8 cellular contexts compared by ENCODE assay signal in the genomic region with DNA sequence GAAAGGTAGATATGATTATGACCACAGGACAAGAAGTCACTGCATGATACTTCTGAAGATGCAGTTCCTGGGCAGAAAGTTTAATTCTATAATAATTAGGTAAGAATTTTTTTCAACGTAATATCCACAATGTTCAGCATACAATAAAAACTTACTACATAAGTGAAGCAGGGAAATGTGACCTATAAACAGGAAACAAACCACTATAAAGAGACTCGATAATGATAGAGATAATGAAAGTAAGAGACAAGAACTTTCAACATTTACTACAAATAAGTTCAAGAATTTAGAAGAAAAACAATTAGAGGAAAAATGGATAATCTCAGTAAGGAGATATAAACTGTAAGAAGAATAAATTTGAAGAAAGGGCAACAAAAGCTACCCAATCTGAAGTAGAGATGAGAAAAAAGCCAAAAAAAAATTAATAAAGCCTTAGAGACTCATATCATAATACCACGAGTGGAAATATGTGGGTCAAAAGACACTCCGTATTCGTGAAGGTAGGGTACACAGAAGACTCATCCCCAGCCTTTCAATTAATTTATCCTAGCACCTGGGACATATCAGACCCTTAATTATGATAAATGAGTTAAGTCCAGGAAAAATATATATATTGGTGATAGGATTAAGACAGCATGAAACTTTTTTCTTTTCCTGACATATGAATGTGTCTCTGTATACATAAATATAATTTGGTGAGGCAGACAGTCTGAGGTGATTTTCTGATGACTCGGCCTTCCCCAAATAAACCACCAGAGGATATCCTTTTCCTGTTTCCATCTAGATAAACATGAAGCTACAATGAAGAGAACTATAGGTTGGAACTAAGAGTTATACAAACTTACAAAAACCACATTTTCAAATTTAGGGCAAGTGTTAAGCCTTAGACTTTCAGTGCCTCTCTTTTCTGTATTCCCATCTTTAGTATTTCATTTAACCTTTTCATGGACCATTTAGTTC.
DNase-seq lines count a peak whose midpoint lies in the region; ATAC-seq and TF ChIP-seq lines count a peak whose summit lies in the region.

No MANE protein-coding gene starts in this region.

- ATAC-seq in GM19455 (IDR thresholded peaks at IDR 0.05; ENCODE audit: unreplicated experiment) (peak; percentile 38), SK-N-SH treated with all-trans-retinoic acid at 6 μM for 48 hours (peak; percentile 60), foreskin keratinocyte (no peak), GM21717 (IDR thresholded peaks at IDR 0.05; ENCODE audit: unreplicated experiment) (no peak)

- no peak overlapping the region for H3K14ac ChIP-seq in trophoblast cell (ENCODE audit: low read length)

- WGBS in trophoblast cell (ENCODE audit: extremely low coverage, insufficient coverage, insufficient read length) = no CpG with 5 or more reads among the region's 6 CpGs

- no peak overlapping the region for H4K8ac ChIP-seq in trophoblast cell (ENCODE audit: low read depth, low read length)

- no peak overlapping the region for H2AK5ac ChIP-seq in trophoblast cell (ENCODE audit: low read length)

- H2AFZ ChIP-seq in trophoblast cell (ENCODE audit: insufficient read depth, low read length, poor library complexity) = no peak overlapping the region

- no peak overlapping the region for H2BK12ac ChIP-seq in trophoblast cell (ENCODE audit: low read length)

- H3K23ac ChIP-seq in trophoblast cell (ENCODE audit: low read length) = no peak overlapping the region

- no peak overlapping the region for H3K4me2 ChIP-seq in trophoblast cell (ENCODE audit: low read length)

- H3K27me3 ChIP-seq in foreskin keratinocyte (no peaks in the 10 kb centered on the region), trophoblast cell (ENCODE audit: insufficient read depth, low read length) (no peaks in the 10 kb centered on the region)

- H4K12ac ChIP-seq in trophoblast cell (ENCODE audit: low read depth, low read length) = no peak overlapping the region

- no peak overlapping the region for H2BK5ac ChIP-seq in trophoblast cell (ENCODE audit: low read depth, low read length, poor library complexity)

- H3K4me1 ChIP-seq in foreskin keratinocyte = peaks cover 7% of the 10 kb centered on the region
- H3K4me1 ChIP-seq in trophoblast cell (ENCODE audit: control insufficient read depth in 1 of 2, insufficient read depth in 2 of 2, low read length in 2 of 2) = peaks cover 2 to 3% of the 10 kb centered on the region in 2 experiments

- H3K79me2 ChIP-seq in trophoblast cell (ENCODE audit: control insufficient read depth, insufficient read depth, low read length, poor library complexity) = no peaks in the 10 kb centered on the region

- in situ Hi-C loops in G401 (cut with HindIII; ENCODE audit: low sequenced_read_pairs) = no loop called here

- H4K91ac ChIP-seq in trophoblast cell (ENCODE audit: low read depth, low read length) = no peak overlapping the region

- no peak overlapping the region for H3K9ac ChIP-seq in trophoblast cell (ENCODE audit: low read length)

- H3K4me3 ChIP-seq in trophoblast cell (ENCODE audit: low read depth, low read length) = no peak overlapping the region

- peak; percentile 9 for DNase-seq in AG08395 (ENCODE audit: low spot score)
- peak in 1 of 2 donors; percentile 22 for DNase-seq in foreskin keratinocyte
- no peak for DNase-seq in trophoblast cell
- DNase-seq in G401 (ENCODE audit: low spot score) = no peak
- DNase-seq in GOT3 (lab: John Stamatoyannopoulos, UW) = no peak

- H3K27ac ChIP-seq in foreskin keratinocyte = no peak overlapping the region
- no peak overlapping the region for H3K27ac ChIP-seq in trophoblast cell (ENCODE audit: low read depth, low read length)

- no peak overlapping the region for H3K18ac ChIP-seq in trophoblast cell (ENCODE audit: low read length)

- no peak overlapping the region for H3K4ac ChIP-seq in trophoblast cell (ENCODE audit: low read depth, low read length)

- peak; percentile 40 for TF ChIP-seq CTCF in foreskin keratinocyte (conservative IDR thresholded peaks at IDR 0.05)

- H3K79me1 ChIP-seq in trophoblast cell (ENCODE audit: low read length) = no peaks in the 10 kb centered on the region

- H2BK120ac ChIP-seq in trophoblast cell (ENCODE audit: insufficient read depth, low read length, poor library complexity) = no peak overlapping the region

- H3K9me3 ChIP-seq in trophoblast cell (ENCODE audit: insufficient read depth, low read depth, low read length) = no peaks in the 10 kb centered on the region

- no peaks in the 10 kb centered on the region for H3K36me3 ChIP-seq in trophoblast cell (ENCODE audit: control insufficient read depth in 1 of 2, insufficient read depth in 2 of 2, low read length in 2 of 2)

TF ChIP-seq in SK-N-SH treated with all-trans-retinoic acid at 6 μM for 48 hours, 23 proteins besides CTCF, POLR2A, EP300 and RAD21:
- TF ChIP-seq TOX (CRISPR knock-in tag; IDR thresholded peaks at IDR 0.05; ENCODE audit: borderline replicate concordance) = no peak
- TF ChIP-seq OSR1 (CRISPR knock-in tag; IDR thresholded peaks at IDR 0.05) = no peak
- TF ChIP-seq ESRRG (CRISPR knock-in tag; IDR thresholded peaks at IDR 0.05) = no peak
- TF ChIP-seq, protein P1, sequence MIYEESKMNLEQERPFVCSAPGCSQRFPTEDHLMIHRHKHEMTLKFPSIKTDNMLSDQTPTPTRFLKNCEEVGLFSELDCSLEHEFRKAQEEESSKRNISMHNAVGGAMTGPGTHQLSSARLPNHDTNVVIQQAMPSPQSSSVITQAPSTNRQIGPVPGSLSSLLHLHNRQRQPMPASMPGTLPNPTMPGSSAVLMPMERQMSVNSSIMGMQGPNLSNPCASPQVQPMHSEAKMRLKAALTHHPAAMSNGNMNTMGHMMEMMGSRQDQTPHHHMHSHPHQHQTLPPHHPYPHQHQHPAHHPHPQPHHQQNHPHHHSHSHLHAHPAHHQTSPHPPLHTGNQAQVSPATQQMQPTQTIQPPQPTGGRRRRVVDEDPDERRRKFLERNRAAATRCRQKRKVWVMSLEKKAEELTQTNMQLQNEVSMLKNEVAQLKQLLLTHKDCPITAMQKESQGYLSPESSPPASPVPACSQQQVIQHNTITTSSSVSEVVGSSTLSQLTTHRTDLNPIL (CRISPR knock-in tag; IDR thresholded peaks at IDR 0.05; ENCODE audit: low read depth) = no peak
- no peak for TF ChIP-seq PPARA (CRISPR knock-in tag; IDR thresholded peaks at IDR 0.05; ENCODE audit: borderline replicate concordance)
- TF ChIP-seq, protein P2, sequence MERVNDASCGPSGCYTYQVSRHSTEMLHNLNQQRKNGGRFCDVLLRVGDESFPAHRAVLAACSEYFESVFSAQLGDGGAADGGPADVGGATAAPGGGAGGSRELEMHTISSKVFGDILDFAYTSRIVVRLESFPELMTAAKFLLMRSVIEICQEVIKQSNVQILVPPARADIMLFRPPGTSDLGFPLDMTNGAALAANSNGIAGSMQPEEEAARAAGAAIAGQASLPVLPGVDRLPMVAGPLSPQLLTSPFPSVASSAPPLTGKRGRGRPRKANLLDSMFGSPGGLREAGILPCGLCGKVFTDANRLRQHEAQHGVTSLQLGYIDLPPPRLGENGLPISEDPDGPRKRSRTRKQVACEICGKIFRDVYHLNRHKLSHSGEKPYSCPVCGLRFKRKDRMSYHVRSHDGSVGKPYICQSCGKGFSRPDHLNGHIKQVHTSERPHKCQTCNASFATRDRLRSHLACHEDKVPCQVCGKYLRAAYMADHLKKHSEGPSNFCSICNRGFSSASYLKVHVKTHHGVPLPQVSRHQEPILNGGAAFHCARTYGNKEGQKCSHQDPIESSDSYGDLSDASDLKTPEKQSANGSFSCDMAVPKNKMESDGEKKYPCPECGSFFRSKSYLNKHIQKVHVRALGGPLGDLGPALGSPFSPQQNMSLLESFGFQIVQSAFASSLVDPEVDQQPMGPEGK (CRISPR knock-in tag; IDR thresholded peaks at IDR 0.05; ENCODE audit: borderline replicate concordance) = no peak
- no peak for TF ChIP-seq ZFP3 (CRISPR knock-in tag; IDR thresholded peaks at IDR 0.05)
- TF ChIP-seq ARNTL (CRISPR knock-in tag; IDR thresholded peaks at IDR 0.05; ENCODE audit: borderline replicate concordance, low read depth) = no peak
- no peak for TF ChIP-seq CSDC2 (CRISPR knock-in tag; IDR thresholded peaks at IDR 0.05)
- TF ChIP-seq SNAI2 (CRISPR knock-in tag; IDR thresholded peaks at IDR 0.05) = no peak
- no peak for TF ChIP-seq ZNF70 (CRISPR knock-in tag; IDR thresholded peaks at IDR 0.05)
- TF ChIP-seq, protein P3, sequence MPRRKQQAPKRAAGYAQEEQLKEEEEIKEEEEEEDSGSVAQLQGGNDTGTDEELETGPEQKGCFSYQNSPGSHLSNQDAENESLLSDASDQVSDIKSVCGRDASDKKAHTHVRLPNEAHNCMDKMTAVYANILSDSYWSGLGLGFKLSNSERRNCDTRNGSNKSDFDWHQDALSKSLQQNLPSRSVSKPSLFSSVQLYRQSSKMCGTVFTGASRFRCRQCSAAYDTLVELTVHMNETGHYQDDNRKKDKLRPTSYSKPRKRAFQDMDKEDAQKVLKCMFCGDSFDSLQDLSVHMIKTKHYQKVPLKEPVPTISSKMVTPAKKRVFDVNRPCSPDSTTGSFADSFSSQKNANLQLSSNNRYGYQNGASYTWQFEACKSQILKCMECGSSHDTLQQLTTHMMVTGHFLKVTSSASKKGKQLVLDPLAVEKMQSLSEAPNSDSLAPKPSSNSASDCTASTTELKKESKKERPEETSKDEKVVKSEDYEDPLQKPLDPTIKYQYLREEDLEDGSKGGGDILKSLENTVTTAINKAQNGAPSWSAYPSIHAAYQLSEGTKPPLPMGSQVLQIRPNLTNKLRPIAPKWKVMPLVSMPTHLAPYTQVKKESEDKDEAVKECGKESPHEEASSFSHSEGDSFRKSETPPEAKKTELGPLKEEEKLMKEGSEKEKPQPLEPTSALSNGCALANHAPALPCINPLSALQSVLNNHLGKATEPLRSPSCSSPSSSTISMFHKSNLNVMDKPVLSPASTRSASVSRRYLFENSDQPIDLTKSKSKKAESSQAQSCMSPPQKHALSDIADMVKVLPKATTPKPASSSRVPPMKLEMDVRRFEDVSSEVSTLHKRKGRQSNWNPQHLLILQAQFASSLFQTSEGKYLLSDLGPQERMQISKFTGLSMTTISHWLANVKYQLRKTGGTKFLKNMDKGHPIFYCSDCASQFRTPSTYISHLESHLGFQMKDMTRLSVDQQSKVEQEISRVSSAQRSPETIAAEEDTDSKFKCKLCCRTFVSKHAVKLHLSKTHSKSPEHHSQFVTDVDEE (CRISPR knock-in tag; IDR thresholded peaks at IDR 0.05) = no peak
- TF ChIP-seq ZNF8 (CRISPR knock-in tag; IDR thresholded peaks at IDR 0.05) = no peak
- TF ChIP-seq RARB (CRISPR knock-in tag; IDR thresholded peaks at IDR 0.05) = no peak
- TF ChIP-seq ZFP30 (CRISPR knock-in tag; IDR thresholded peaks at IDR 0.05) = no peak
- TF ChIP-seq ZNF565 (CRISPR knock-in tag; conservative IDR thresholded peaks at IDR 0.05; ENCODE audit: low read depth) = no peak
- TF ChIP-seq TCF4 (CRISPR knock-in tag; IDR thresholded peaks at IDR 0.05; ENCODE audit: borderline replicate concordance) = no peak

Comparison
In these comparisons a context has a peak if more than half of its experiments do, and no peak if none do; other contexts are left out.
1. ATAC-seq: peak in GM19455 (single experiment) and SK-N-SH treated with all-trans-retinoic acid at 6 μM for 48 hours (single experiment); none in foreskin keratinocyte (single experiment) and GM21717 (single experiment).